In the genomic region with DNA sequence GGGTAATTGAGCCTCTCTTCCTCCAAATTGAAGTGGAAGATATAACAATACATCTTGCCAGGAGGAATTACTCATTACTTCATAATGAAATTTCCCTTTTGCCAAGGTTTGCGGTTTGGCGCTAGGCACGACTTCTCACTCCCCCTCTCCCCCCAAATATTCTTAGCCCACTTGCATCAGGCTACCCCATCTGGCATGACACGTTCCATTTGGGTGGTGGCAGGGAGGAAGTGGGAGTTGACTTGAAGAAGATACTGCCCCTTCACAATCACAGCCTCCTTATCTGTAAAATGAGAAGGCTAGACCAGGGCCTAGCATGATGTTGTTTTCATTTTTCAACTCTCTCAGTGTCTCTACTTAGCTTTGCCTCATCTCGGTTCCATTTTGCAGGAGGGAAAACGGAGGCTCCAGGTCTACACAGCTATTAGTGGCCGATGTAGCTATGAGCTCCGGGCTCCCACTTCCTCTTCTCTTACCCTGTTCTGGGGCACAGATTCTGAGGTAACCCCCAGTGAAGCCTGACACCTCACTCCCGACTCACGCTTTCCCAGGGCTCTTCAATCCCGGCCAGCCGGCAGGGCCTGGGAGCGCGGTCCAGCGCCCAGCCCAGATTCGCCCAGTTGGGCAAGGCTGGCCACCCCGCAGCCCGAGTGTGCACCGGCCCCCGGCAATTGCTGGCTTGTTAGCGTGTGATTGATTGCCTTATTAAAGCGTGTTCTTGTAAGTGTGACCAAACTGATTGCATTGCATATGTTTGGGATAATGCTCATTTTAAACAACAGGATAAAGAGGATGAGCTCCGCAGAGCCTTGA, we compare ENCODE assay signal across 1 cellular context.
TF ChIP-seq lines count a peak whose summit lies in the region.

No MANE protein-coding gene starts in this region.

TF ChIP-seq in Ishikawa, 13 proteins besides CTCF, POLR2A, EP300 and RAD21:
- TF ChIP-seq, protein P1, sequence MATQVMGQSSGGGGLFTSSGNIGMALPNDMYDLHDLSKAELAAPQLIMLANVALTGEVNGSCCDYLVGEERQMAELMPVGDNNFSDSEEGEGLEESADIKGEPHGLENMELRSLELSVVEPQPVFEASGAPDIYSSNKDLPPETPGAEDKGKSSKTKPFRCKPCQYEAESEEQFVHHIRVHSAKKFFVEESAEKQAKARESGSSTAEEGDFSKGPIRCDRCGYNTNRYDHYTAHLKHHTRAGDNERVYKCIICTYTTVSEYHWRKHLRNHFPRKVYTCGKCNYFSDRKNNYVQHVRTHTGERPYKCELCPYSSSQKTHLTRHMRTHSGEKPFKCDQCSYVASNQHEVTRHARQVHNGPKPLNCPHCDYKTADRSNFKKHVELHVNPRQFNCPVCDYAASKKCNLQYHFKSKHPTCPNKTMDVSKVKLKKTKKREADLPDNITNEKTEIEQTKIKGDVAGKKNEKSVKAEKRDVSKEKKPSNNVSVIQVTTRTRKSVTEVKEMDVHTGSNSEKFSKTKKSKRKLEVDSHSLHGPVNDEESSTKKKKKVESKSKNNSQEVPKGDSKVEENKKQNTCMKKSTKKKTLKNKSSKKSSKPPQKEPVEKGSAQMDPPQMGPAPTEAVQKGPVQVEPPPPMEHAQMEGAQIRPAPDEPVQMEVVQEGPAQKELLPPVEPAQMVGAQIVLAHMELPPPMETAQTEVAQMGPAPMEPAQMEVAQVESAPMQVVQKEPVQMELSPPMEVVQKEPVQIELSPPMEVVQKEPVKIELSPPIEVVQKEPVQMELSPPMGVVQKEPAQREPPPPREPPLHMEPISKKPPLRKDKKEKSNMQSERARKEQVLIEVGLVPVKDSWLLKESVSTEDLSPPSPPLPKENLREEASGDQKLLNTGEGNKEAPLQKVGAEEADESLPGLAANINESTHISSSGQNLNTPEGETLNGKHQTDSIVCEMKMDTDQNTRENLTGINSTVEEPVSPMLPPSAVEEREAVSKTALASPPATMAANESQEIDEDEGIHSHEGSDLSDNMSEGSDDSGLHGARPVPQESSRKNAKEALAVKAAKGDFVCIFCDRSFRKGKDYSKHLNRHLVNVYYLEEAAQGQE (IDR thresholded peaks at IDR 0.05; ENCODE audit: low read depth), result peak; percentile 66
- TF ChIP-seq TEAD4 (IDR thresholded peaks at IDR 0.05), result no peak
- TF ChIP-seq, protein P2, sequence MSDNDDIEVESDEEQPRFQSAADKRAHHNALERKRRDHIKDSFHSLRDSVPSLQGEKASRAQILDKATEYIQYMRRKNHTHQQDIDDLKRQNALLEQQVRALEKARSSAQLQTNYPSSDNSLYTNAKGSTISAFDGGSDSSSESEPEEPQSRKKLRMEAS (IDR thresholded peaks at IDR 0.05), result no peak
- TF ChIP-seq EGR1 (IDR thresholded peaks at IDR 0.05), result no peak
- no peak for TF ChIP-seq TCF12 (IDR thresholded peaks at IDR 0.05; ENCODE audit: low read depth)
